8 cellular contexts compared by ENCODE assay signal in the genomic region with DNA sequence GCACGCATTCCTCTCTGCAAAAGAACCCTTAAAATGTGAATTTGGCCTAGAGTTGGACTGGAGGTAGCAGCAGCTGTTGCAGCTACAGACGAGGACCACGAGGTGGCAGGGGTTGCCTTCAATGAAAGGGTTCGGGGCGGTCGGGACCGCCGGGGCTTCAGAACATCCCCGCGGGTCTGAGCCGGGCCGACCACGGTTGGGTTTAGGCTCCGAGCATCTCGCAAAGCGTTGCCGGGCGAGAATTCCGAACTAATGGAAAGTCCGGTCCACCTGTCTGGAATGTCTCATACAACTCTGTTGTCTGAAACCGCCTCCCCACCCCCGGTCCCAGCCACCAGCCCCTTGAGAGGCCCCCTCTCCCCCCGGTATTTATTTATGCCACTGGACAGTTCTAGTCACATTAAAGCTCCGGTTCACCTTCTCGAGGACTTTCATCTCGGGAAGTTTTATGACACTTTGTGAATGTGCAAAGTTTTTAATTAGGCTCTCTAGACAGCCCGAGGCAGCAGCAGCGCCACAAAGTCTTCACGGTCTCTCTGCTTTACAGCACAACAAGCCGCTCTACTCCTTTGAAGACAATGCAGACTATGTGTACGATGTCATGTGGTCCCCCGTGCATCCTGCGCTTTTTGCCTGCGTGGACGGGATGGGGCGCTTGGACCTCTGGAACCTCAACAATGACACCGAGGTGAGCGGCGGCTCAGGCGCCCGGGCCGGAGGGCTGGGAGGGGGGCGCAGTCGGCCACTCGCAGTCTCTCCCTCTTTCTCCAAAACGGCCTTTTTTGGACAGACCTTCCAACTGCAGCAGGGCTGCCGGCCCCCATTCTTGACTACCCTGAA.
DNase-seq lines count a peak whose midpoint lies in the region; ATAC-seq and TF ChIP-seq lines count a peak whose summit lies in the region.

No MANE protein-coding gene starts in this region.

- H3K27me3 ChIP-seq in H7 (ENCODE audit: control insufficient read depth, insufficient read depth, low read length) (peaks cover 12% of the 10 kb centered on the region), MM.1S (replicated peaks; ENCODE audit: insufficient read depth, low read length) (no peaks in the 10 kb centered on the region), ovary (no peaks in the 10 kb centered on the region)

- peaks cover 18% of the 10 kb centered on the region for H3K27me3 Mint-ChIP-seq in activated naive CD8-positive, alpha-beta T cell

- H3K36me3 ChIP-seq in H7 (replicated peaks; ENCODE audit: control insufficient read depth, insufficient read depth, low read length) (no peaks in the 10 kb centered on the region), MM.1S (replicated peaks; ENCODE audit: insufficient read depth, low read length) (no peaks in the 10 kb centered on the region), ovary (no peaks in the 10 kb centered on the region), urinary bladder (ENCODE audit: insufficient read depth) (no peaks in the 10 kb centered on the region)

- 1 to 2% (median 2%) methylated on average over 47 of the region's 47 CpGs for WGBS in ovary, 3 donors
- WGBS in urinary bladder, result 4% methylated on average over 47 of the region's 47 CpGs

- DNase-seq in ELF-1 (ENCODE audit: low read depth, low spot score) (peak; percentile 93), H7 (peak; percentile 85), MM.1S (peak; percentile 55), SK-MEL-5 (ENCODE audit: low read depth, low spot score) (peak; percentile 87), Right ventricle myocardium superior (peak; percentile 74), ovary (peak; percentile 72 to 83 (median 78))

- intact Hi-C loops in Right ventricle myocardium superior (cut with DNase I) (loop anchor here (5.0 kb wide), 1 partner anchor 952 kb away; no protein-coding TSS in a partner anchor), ovary (cut with DNase I) (loop anchor here in 3 of 4 donors (2.0 to 10.0 kb wide), 3 partner anchors 161 to 952 kb away; no protein-coding TSS in a partner anchor)

- in situ Hi-C loops in SK-MEL-5 (cut with HindIII; ENCODE audit: low pct_unique_long_range_greater_than_20kb, low sequenced_read_pairs), result no loop called here

- no peaks in the 10 kb centered on the region for H3K9me3 Mint-ChIP-seq in activated naive CD8-positive, alpha-beta T cell (ENCODE audit: low read depth)

- H3K4me1 ChIP-seq in MM.1S (ENCODE audit: low read length), result no peaks in the 10 kb centered on the region
- H3K4me1 ChIP-seq in ovary (ENCODE audit: insufficient read depth), result no peaks in the 10 kb centered on the region
- no peaks in the 10 kb centered on the region for H3K4me1 ChIP-seq in urinary bladder (ENCODE audit: insufficient read depth)

- TF ChIP-seq EP300 in ovary (IDR thresholded peaks at IDR 0.05), result no peak

- peak overlapping the region; percentile 57 for H2AFZ ChIP-seq in MM.1S (ENCODE audit: low read length)

- no peaks in the 10 kb centered on the region for H4K20me1 ChIP-seq in MM.1S (ENCODE audit: insufficient read depth, low read length)

- H3K4me1 Mint-ChIP-seq in activated naive CD8-positive, alpha-beta T cell (ENCODE audit: low read depth), result peaks cover 8% of the 10 kb centered on the region

- TF ChIP-seq POLR2A in ovary (IDR thresholded peaks at IDR 0.05), result no peak

- peak overlapping the region; percentile 89 for H3K4me3 Mint-ChIP-seq in activated naive CD8-positive, alpha-beta T cell

- no peaks in the 10 kb centered on the region for H3K79me2 ChIP-seq in MM.1S (ENCODE audit: low read length)

- ATAC-seq in Right ventricle myocardium superior (ENCODE audit: poor library complexity), result peak; percentile 99

- no peak overlapping the region for H3K9ac ChIP-seq in MM.1S (ENCODE audit: low read length)

- H3K4me2 ChIP-seq in MM.1S (ENCODE audit: low read depth, low read length), result peak overlapping the region; percentile 71

- H3K9me3 ChIP-seq in MM.1S (replicated peaks; ENCODE audit: insufficient read depth, low read length) (no peaks in the 10 kb centered on the region), ovary (no peaks in the 10 kb centered on the region)

- H3K27ac ChIP-seq in MM.1S (ENCODE audit: low read length) (no peak overlapping the region), ovary (peak overlapping the region in 1 of 2 donors; percentile 64), urinary bladder (ENCODE audit: low read depth) (no peak overlapping the region)

- no peaks in the 10 kb centered on the region for H3K36me3 Mint-ChIP-seq in activated naive CD8-positive, alpha-beta T cell

- H3K4me3 ChIP-seq in H7 (ENCODE audit: insufficient read depth, low read depth, low read length) (peak overlapping the region; percentile 40), MM.1S (ENCODE audit: low read length) (peak overlapping the region; percentile 55), ovary (peak overlapping the region; percentile 46), urinary bladder (ENCODE audit: low read depth, low read length) (peak overlapping the region; percentile 31)

- H3F3A ChIP-seq in MM.1S (ENCODE audit: insufficient read depth, low read length), result no peaks in the 10 kb centered on the region

- H3K27ac Mint-ChIP-seq in activated naive CD8-positive, alpha-beta T cell, result no peak overlapping the region

- TF ChIP-seq CTCF in MM.1S (IDR thresholded peaks at IDR 0.05; ENCODE audit: low read length), result peak; percentile 87
- TF ChIP-seq CTCF in ovary (IDR thresholded peaks at IDR 0.05), result peak; percentile 67 to 74 (median 71)

- no peaks in the 10 kb centered on the region for H3K9me2 ChIP-seq in MM.1S (replicated peaks; ENCODE audit: insufficient read depth, low read length)
